In genomic region chr2:207133862-207134519, GRCh38 we compare ENCODE assay signal across 8 cellular contexts. TPM values are rescaled to one million over a fixed set of nuclear protein-coding genes. Genes with fewer than 3 reads are reported as not detected.
DNase-seq lines count a peak whose midpoint lies in the region; ATAC-seq and TF ChIP-seq lines count a peak whose summit lies in the region.

No MANE protein-coding gene starts in this region.

- peaks cover 42% of the 10 kb centered on the region for H3K36me3 ChIP-seq in SJSA1

- H3K27ac ChIP-seq in SJSA1, result peak overlapping the region; percentile 79

- intact Hi-C loops in Right ventricle myocardium inferior (cut with DNase I), result loop anchor here (2.0 to 5.0 kb wide), 2 partner anchors 31 to 42 kb away; partner anchors contain the start of gene KLF7

- H3K4me1 ChIP-seq in SJSA1 (replicated peaks), result peaks cover 80% of the 10 kb centered on the region

- peak; percentile 97 for ATAC-seq in Right ventricle myocardium inferior
- no peak for ATAC-seq in activated CD4-positive, CD25-positive, alpha-beta regulatory T cell treated with anti-CD3 and anti-CD28 coated beads, Interleukin-2, amount 50 U/mL, for 24 hours

- peaks cover 97% of the 10 kb centered on the region for H3K4me1 Mint-ChIP-seq in HFFc6 (ENCODE audit: low read depth)
- H3K4me1 Mint-ChIP-seq in immature natural killer cell, result peaks cover 51 to 76% of the 10 kb centered on the region in 2 donors

- peaks cover 42% of the 10 kb centered on the region for H3K36me3 Mint-ChIP-seq in HFFc6 (ENCODE audit: low read depth)
- H3K36me3 Mint-ChIP-seq in immature natural killer cell, result peaks cover 3 to 13% (median 9%) of the 10 kb centered on the region in 3 donors

- DNase-seq in HFFc6 (peak; percentile 80), SJSA1 (ENCODE audit: low read depth in 1 of 2, low spot score in 2 of 2) (peak; percentile 65 to 70), Right ventricle myocardium inferior (ENCODE audit: missing footprints) (peak; percentile 78), renal cortical epithelial cell (ENCODE audit: low read depth) (peak; percentile 95), immature natural killer cell (no peak), GM20000 (ENCODE audit: low spot score) (no peak), DMS114 treated with DMSO at 0.1 percent for 48 hours (lab: John Stamatoyannopoulos, UW; ENCODE audit: unreplicated experiment) (no peak)

- no peaks in the 10 kb centered on the region for H3K27me3 ChIP-seq in SJSA1 (replicated peaks)

- H3K4me3 ChIP-seq in SJSA1, result no peak overlapping the region

- H3K9me3 Mint-ChIP-seq in HFFc6 (no peaks in the 10 kb centered on the region), immature natural killer cell (no peaks in the 10 kb centered on the region)

- TF ChIP-seq CTCF in HFFc6 (IDR thresholded peaks at IDR 0.05) (no peak), GM20000 (IDR thresholded peaks at IDR 0.05; ENCODE audit: extremely low read depth, missing control alignments) (no peak)

- H3K27me3 Mint-ChIP-seq in HFFc6 (ENCODE audit: insufficient read depth), result peaks cover 3% of the 10 kb centered on the region
- H3K27me3 Mint-ChIP-seq in immature natural killer cell (ENCODE audit: low read depth in 3 of 3), result peaks cover 0 to 4% (median 2%) of the 10 kb centered on the region in 3 donors

- H3K9me3 ChIP-seq in SJSA1 (replicated peaks), result no peaks in the 10 kb centered on the region; the same call in 1 of the 2 replicates

- peak overlapping the region; percentile 76 for H3K4me3 Mint-ChIP-seq in HFFc6
- no peak overlapping the region for H3K4me3 Mint-ChIP-seq in immature natural killer cell

- H3K27ac Mint-ChIP-seq in HFFc6 (peak overlapping the region; percentile 83), immature natural killer cell (peak overlapping the region in 1 of 6 donors; percentile 48)

RNA-seq across cellular contexts. Expression of gene KLF7, which starts 31.8 kb away (rescaled TPM):
- 10 to 100 TPM; 29.4 to 45.0 (median 34.0) TPM for total RNA-seq in HFFc6 (2021; fragmentation: NEBNext Ultra II Directional; extraction: Animal tissue kit (Norgen Biotek cat#: 25700))
- 6.8 and 13.1 TPM in 2 replicates for total RNA-seq in SJSA1 (2014; rRNA removed; shearing (Covaris generic))
- total RNA-seq in Right ventricle myocardium inferior, result 25.3 TPM
- 16.8 and 31.5 TPM in 2 replicates for total RNA-seq in renal cortical epithelial cell
- 10 to 100 TPM in 1 of 3 donors, 1 to 10 TPM in 2; 3.5 to 10.2 (median 6.7) TPM for polyA plus RNA-seq in immature natural killer cell

Comparison
In these comparisons a context has a peak if more than half of its experiments do, and no peak if none do; other contexts are left out.
1. DNase-seq: peak in HFFc6 (single experiment), SJSA1 (2 of 2), Right ventricle myocardium inferior (single experiment) and renal cortical epithelial cell (single experiment); none in immature natural killer cell (0 of 3), GM20000 (single experiment) and DMS114 treated with DMSO at 0.1 percent for 48 hours (single experiment).